Comparison of ENCODE assay signal across 26 cellular contexts in the genomic region with DNA sequence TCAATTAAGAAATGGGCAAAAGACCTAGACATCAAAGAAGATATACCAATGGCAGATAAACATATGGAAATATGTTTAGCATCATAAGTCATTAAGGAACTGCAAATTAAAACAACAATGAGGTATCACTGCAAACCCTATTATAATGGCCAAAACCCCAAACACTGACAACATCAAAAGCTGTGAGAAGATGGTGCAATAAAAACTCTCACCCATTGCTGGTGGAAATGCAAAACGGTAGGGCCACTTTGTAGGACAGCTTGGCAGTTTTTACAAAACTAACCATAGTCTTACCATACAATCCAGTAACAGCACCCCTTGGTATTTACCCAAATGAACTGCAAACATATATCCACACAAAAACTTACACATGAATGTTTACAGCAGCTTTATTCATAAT.
"Had no signal": no experiment of that assay in that cellular context is flagged by ENCODE, and none has a peak within 500 bp of the region (broad histone marks: within the 10 kb centered on the region; RNA-seq: fewer than 3 reads in every experiment).

No MANE protein-coding gene starts in this region.

- H3K4me1 Mint-ChIP-seq: endodermal cell had no signal

- H3K9me3 Mint-ChIP-seq: dendritic cell treated with granulocyte-macrophage colony-stimulating factor and Interleukin-4, amounts not matched to agents 40 ng/mL and 50 ng/mL, for 4 days; endodermal cell had no signal

- FAIRE-seq: colon, endometrium, endothelial cell of umbilical vein, frontal cortex had no signal

- ATAC-seq: effector memory CD8-positive, alpha-beta T cell; esophagus mucosa; foreskin keratinocyte; gastrocnemius medialis; gastroesophageal sphincter; heart left ventricle; heart right ventricle had no signal

- H3K27ac Mint-ChIP-seq: dendritic cell treated with granulocyte-macrophage colony-stimulating factor and Interleukin-4, amounts not matched to agents 40 ng/mL and 50 ng/mL, for 4 days; endodermal cell had no signal

- H3K27me3 Mint-ChIP-seq: dendritic cell treated with granulocyte-macrophage colony-stimulating factor and Interleukin-4, amounts not matched to agents 40 ng/mL and 50 ng/mL, for 4 days; effector memory CD8-positive, alpha-beta T cell had no signal

- DNase-seq: colonic mucosa; cortex of kidney; dermis blood vessel endothelial cell; dorsolateral prefrontal cortex; effector CD4-positive, alpha-beta T cell; effector CD8-positive, alpha-beta T cell; effector memory CD4-positive, alpha-beta T cell; effector memory CD8-positive, alpha-beta T cell; endodermal cell; erythroblast; esophagus squamous epithelium; foreskin fibroblast; foreskin keratinocyte; foreskin melanocyte; gastrocnemius medialis; glutamatergic neuron; head of caudate nucleus; heart left ventricle; heart right ventricle had no signal

- H3K4me3 Mint-ChIP-seq: dendritic cell treated with granulocyte-macrophage colony-stimulating factor and Interleukin-4, amounts not matched to agents 40 ng/mL and 50 ng/mL, for 4 days; effector memory CD8-positive, alpha-beta T cell; endodermal cell had no signal
